ENCODE assay signal across 22 cellular contexts in the genomic region with DNA sequence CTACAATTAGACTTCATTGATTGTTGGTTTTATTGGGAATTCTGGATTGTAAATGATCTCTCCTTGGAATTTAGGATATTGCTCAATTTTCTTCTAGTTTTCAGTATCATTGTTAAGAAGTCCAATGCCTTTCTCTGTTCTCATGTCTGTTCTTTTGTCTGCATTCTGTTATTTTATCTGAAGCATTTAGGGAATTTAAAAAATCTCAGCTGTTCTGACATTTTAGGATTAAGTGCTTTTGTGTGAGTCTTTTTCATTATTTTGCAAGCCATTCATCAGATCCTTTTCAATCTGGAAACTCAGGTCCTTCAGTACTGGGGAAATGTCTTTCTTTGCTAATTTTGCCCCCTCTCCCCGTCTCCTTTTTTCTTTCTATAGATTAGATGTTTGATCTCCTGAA. TPM values are rescaled to one million over a fixed set of nuclear protein-coding genes. Genes with fewer than 3 reads are reported as not detected.
DNase-seq lines count a peak whose midpoint lies in the region; ATAC-seq and TF ChIP-seq lines count a peak whose summit lies in the region.
"Had no signal": no experiment of that assay in that cellular context is flagged by ENCODE, and none has a peak within 500 bp of the region (broad histone marks: within the 10 kb centered on the region; RNA-seq: fewer than 3 reads in every experiment).

No MANE protein-coding gene starts in this region.

- H3K4me3 ChIP-seq in body of pancreas (no peak overlapping the region), mesodermal cell (ENCODE audit: extremely low read depth, insufficient read depth, low read length, poor library complexity, severe bottlenecking) (no peak overlapping the region), smooth muscle cell (no peak overlapping the region)
- H3K4me3 ChIP-seq: HAP-1, lower lobe of right lung, sigmoid colon, thoracic aorta had no signal

- H3K4me3 Mint-ChIP-seq in H9: no peak overlapping the region
- H3K4me3 Mint-ChIP-seq: activated naive CD4-positive, alpha-beta T cell treated with anti-CD3 and anti-CD28 coated beads, Interleukin-2, amount 50 U/mL, for 24 hours; CD8-positive, alpha-beta memory T cell had no signal

- no peak overlapping the region for H2BK20ac ChIP-seq in H9 (ENCODE audit: low read depth, low read length, poor library complexity, severe bottlenecking)

- no peak overlapping the region for H3T11ph ChIP-seq in H9 (ENCODE audit: low read length)

- no peak overlapping the region for H3K4ac ChIP-seq in H9 (ENCODE audit: low read depth, low read length)

- H4K5ac ChIP-seq in H9 (ENCODE audit: insufficient read length, low read depth, low read length): no peak overlapping the region

- H2BK15ac ChIP-seq in H9 (ENCODE audit: low read depth, low read length): no peak overlapping the region

- no peak overlapping the region for H3K14ac ChIP-seq in H9 (ENCODE audit: insufficient read depth, low read length)

- H3K18ac ChIP-seq in H9 (ENCODE audit: insufficient read length, low read depth, low read length): no peak overlapping the region

- H3K4me2 ChIP-seq in H9 (ENCODE audit: insufficient read depth, insufficient read length, low read length) (no peak overlapping the region), smooth muscle cell (peak overlapping the region; percentile 7)

- H3K27ac ChIP-seq in H9 (ENCODE audit: insufficient read length, low read depth, low read length) (no peak overlapping the region), body of pancreas (peak overlapping the region in 3 of 4 donors; percentile 4 to 52 (median 15)), mesodermal cell (ENCODE audit: low read depth, low read length, severe bottlenecking) (peak overlapping the region; percentile 39), smooth muscle cell (ENCODE audit: low read depth) (no peak overlapping the region)
- H3K27ac ChIP-seq: lower lobe of right lung, sigmoid colon, thoracic aorta had no signal

- H4K91ac ChIP-seq in H9 (ENCODE audit: insufficient read length, low read depth, low read length): no peak overlapping the region

- H4K20me1 ChIP-seq in H9 (ENCODE audit: control insufficient read depth, insufficient read depth, insufficient read length): no peaks in the 10 kb centered on the region
- H4K20me1 ChIP-seq in smooth muscle cell (ENCODE audit: low read depth): no peaks in the 10 kb centered on the region

- no peaks in the 10 kb centered on the region for H3K79me1 ChIP-seq in H9 (ENCODE audit: insufficient read depth, low read depth, low read length, poor library complexity, severe bottlenecking)

- TF ChIP-seq POLR2A in body of pancreas (IDR thresholded peaks at IDR 0.05): no peak

- H2BK12ac ChIP-seq in H9 (ENCODE audit: insufficient read length, low read depth, low read length): no peak overlapping the region

- TF ChIP-seq CTCF in H9 (conservative IDR thresholded peaks at IDR 0.05): no peak
- TF ChIP-seq CTCF in body of pancreas (IDR thresholded peaks at IDR 0.05): no peak
- TF ChIP-seq CTCF in smooth muscle cell (IDR thresholded peaks at IDR 0.05; ENCODE audit: borderline replicate concordance, insufficient read depth, poor library complexity, severe bottlenecking): no peak

- no peak overlapping the region for H3K9ac ChIP-seq in H9 (ENCODE audit: extremely low read depth, insufficient read length, low read length)
- H3K9ac ChIP-seq in smooth muscle cell (ENCODE audit: low read depth): no peak overlapping the region

- H3F3A ChIP-seq in smooth muscle cell (ENCODE audit: low read depth): no peaks in the 10 kb centered on the region

- WGBS in H9 (ENCODE audit: extremely low coverage, insufficient read length, low lambda C conversion rate): no CpG with 5 or more reads among the region's 1 CpG
- WGBS in body of pancreas, 2 donors: 64 to 72% methylated on average over 1 of the region's 1 CpG
- WGBS in mesodermal cell (ENCODE audit: insufficient coverage in 2 of 2), 2 experiments: no CpG with 5 or more reads among the region's 1 CpG
- 67% methylated on average over 1 of the region's 1 CpG for WGBS in smooth muscle cell (ENCODE audit: low lambda C conversion rate)

- DNase-seq in H9 (no peak), body of pancreas (no peak), smooth muscle cell (lab: John Stamatoyannopoulos, UW; ENCODE audit: unreplicated experiment) (no peak), cortex of kidney (lab: John Stamatoyannopoulos, UW) (no peak), NCI-H1105 treated with DMSO at 0.1 percent for 48 hours (lab: John Stamatoyannopoulos, UW) (no peak), retina (no peak)
- DNase-seq: activated T-cell treated with anti-CD3 and anti-CD28 coated beads, Interleukin-2, amount 50 U/mL, for 48 hours; CD8-positive, alpha-beta memory T cell; DMS53; foreskin fibroblast; Kasumi-1; lower lobe of right lung; NCI-H1048; NCI-H2081; NCI-H524; sigmoid colon; stimulated activated CD4-positive, alpha-beta T cell treated with anti-CD3 and anti-CD28 coated beads, Interleukin-2, amount 100 ng/mL, for 24 hours; stimulated activated naive CD4-positive, alpha-beta T cell had no signal

- H3K4me1 ChIP-seq in H9 (ENCODE audit: insufficient read depth, low read length) (peaks cover 3% of the 10 kb centered on the region; the same call in 1 of the 2 replicates), body of pancreas (peaks cover 27% of the 10 kb centered on the region), mesodermal cell (ENCODE audit: control insufficient read depth, insufficient read depth, low read length, poor library complexity, severe bottlenecking) (no peaks in the 10 kb centered on the region), smooth muscle cell (ENCODE audit: low read depth) (peaks cover 14% of the 10 kb centered on the region)

- no peak for ATAC-seq in body of pancreas
- ATAC-seq: lower lobe of right lung had no signal

- H3K36me3 Mint-ChIP-seq in H9 (ENCODE audit: insufficient read depth in 1 of 3, low read depth in 3 of 3): peaks cover 0 to 6% (median 0%) of the 10 kb centered on the region in 3 experiments; a peak in 4 of 7 replicates
- H3K36me3 Mint-ChIP-seq: activated naive CD4-positive, alpha-beta T cell treated with anti-CD3 and anti-CD28 coated beads, Interleukin-2, amount 50 U/mL, for 24 hours had no signal

- H3K9me3 ChIP-seq in H9 (ENCODE audit: control insufficient read depth, low read depth, low read length) (no peaks in the 10 kb centered on the region), body of pancreas (no peaks in the 10 kb centered on the region), mesodermal cell (ENCODE audit: control insufficient read depth, low read length) (no peaks in the 10 kb centered on the region), smooth muscle cell (replicated peaks; ENCODE audit: low read depth) (no peaks in the 10 kb centered on the region)
- H3K9me3 ChIP-seq: HAP-1, lower lobe of right lung, sigmoid colon, thoracic aorta had no signal

- no peaks in the 10 kb centered on the region for H3K27me3 Mint-ChIP-seq in H9 (ENCODE audit: low read depth)
- H3K27me3 Mint-ChIP-seq: activated naive CD4-positive, alpha-beta T cell treated with anti-CD3 and anti-CD28 coated beads, Interleukin-2, amount 50 U/mL, for 24 hours had no signal

- H3K27ac Mint-ChIP-seq in H9: peak overlapping the region in 2 of 3 experiments; percentile 50 to 83; a peak in 4 of 7 replicates
- H3K27ac Mint-ChIP-seq: activated naive CD4-positive, alpha-beta T cell treated with anti-CD3 and anti-CD28 coated beads, Interleukin-2, amount 50 U/mL, for 24 hours; CD8-positive, alpha-beta memory T cell had no signal

- no peak overlapping the region for H2AFZ ChIP-seq in H9 (ENCODE audit: low read length)
- peak overlapping the region; percentile 71 for H2AFZ ChIP-seq in smooth muscle cell (ENCODE audit: low read depth)

- H2BK120ac ChIP-seq in H9 (ENCODE audit: low read depth, low read length, poor library complexity, severe bottlenecking): no peak overlapping the region

- H3K79me2 ChIP-seq in H9 (ENCODE audit: insufficient read depth, low read length) (no peaks in the 10 kb centered on the region), smooth muscle cell (ENCODE audit: low read depth) (no peaks in the 10 kb centered on the region)

- no peak overlapping the region for H3K23ac ChIP-seq in H9 (ENCODE audit: insufficient read length, low read depth, low read length)

- no peaks in the 10 kb centered on the region for H3K23me2 ChIP-seq in H9 (ENCODE audit: insufficient read length, low read depth, low read length, poor library complexity, severe bottlenecking)

- H3K27me3 ChIP-seq in H9 (ENCODE audit: insufficient read depth, low read length): no peaks in the 10 kb centered on the region
- no peaks in the 10 kb centered on the region for H3K27me3 ChIP-seq in body of pancreas
- H3K27me3 ChIP-seq in smooth muscle cell (ENCODE audit: low read depth): no peaks in the 10 kb centered on the region
- H3K27me3 ChIP-seq: sigmoid colon had no signal

- H2AK5ac ChIP-seq in H9 (ENCODE audit: insufficient read length, low read length): no peak overlapping the region

- H2BK5ac ChIP-seq in H9 (ENCODE audit: insufficient read length, low read length): no peak overlapping the region

- intact Hi-C loops in body of pancreas (cut with DNase I): no loop called here

- peaks cover 24 to 25% of the 10 kb centered on the region in 2 experiments for H3K4me1 Mint-ChIP-seq in H9

- H4K8ac ChIP-seq in H9 (replicated peaks; ENCODE audit: insufficient read length, low read depth, low read length): no peak overlapping the region

- no peak overlapping the region for H3K56ac ChIP-seq in H9 (ENCODE audit: insufficient read length, low read depth, low read length)

- H3K9me3 Mint-ChIP-seq in H9: peaks cover 0 to 4% of the 10 kb centered on the region in 2 experiments; a peak in 1 of 5 replicates
- H3K9me3 Mint-ChIP-seq: activated naive CD4-positive, alpha-beta T cell treated with anti-CD3 and anti-CD28 coated beads, Interleukin-2, amount 50 U/mL, for 24 hours; CD8-positive, alpha-beta memory T cell had no signal

- H3K36me3 ChIP-seq in body of pancreas (replicated peaks in 1 of 2; ENCODE audit: insufficient read depth in 1 of 2, low read depth in 2 of 2) (no peaks in the 10 kb centered on the region), mesodermal cell (ENCODE audit: control insufficient read depth, insufficient read depth, low read length) (no peaks in the 10 kb centered on the region), smooth muscle cell (ENCODE audit: low read depth) (no peaks in the 10 kb centered on the region)
- H3K36me3 ChIP-seq: HAP-1, lower lobe of right lung, sigmoid colon, thoracic aorta had no signal

RNA-seq across cellular contexts. Expression of a gene that starts 4.4 kb away (rescaled TPM):
- total RNA-seq in H9 (2021) (16.5 and 18.0 TPM in 2 replicates), body of pancreas (10 to 100 TPM in 1 of 2 donors, 1 to 10 TPM in 1; 7.9 to 13.2 TPM), smooth muscle cell (16.4 and 26.4 TPM in 2 replicates)
- 10.2 TPM for polyA plus RNA-seq in mesodermal cell (2013, experiment 1 of 2)
- polyA plus RNA-seq in mesodermal cell (2013, experiment 2 of 2): 12.3 TPM
- polyA plus RNA-seq in smooth muscle cell: 15.2 and 15.6 TPM in 2 replicates

Comparison
In these comparisons a context has a peak if more than half of its experiments do, and no peak if none do; other contexts are left out.
1. H3K27ac ChIP-seq: peak in body of pancreas (3 of 4) and mesodermal cell (single experiment); none in H9 (single experiment) and smooth muscle cell (single experiment).